In genomic region chr5:68845121-68845520, GRCh38 we compare ENCODE assay signal across 15 cellular contexts.
"Had no signal": no experiment of that assay in that cellular context is flagged by ENCODE, and none has a peak within 500 bp of the region (broad histone marks: within the 10 kb centered on the region; RNA-seq: fewer than 3 reads in every experiment).

No MANE protein-coding gene starts in this region.

- H3K36me3 ChIP-seq: colonic mucosa, neutrophil, spleen, tibial nerve had no signal

- H3K27me3 ChIP-seq: colonic mucosa, neutrophil, spleen, tibial nerve had no signal

- H3K4me1 ChIP-seq: colonic mucosa, foreskin keratinocyte, spleen, tibial nerve had no signal

- ATAC-seq: foreskin keratinocyte; left colon; naive thymus-derived CD4-positive, alpha-beta T cell; right cardiac atrium; stimulated activated naive B cell treated with anti-CD40 and anti-IgM and Interleukin-4, amounts not matched to agents 10 μg/mL and 1 μg/mL and 100 μg/mL, for 72 hours had no signal

- H3K9me3 ChIP-seq: colonic mucosa, spleen, tibial nerve had no signal

- H3K4me3 ChIP-seq: colonic mucosa, spleen, tibial nerve had no signal

- DNase-seq: activated B cell treated with CpG ODN at 0.5 μM for 24 hours; activated CD4-positive, alpha-beta T cell treated with anti-CD3 and anti-CD28 coated beads, Interleukin-2, amount 10 ng/mL, durations not matched to agents 7 days and 5 days; activated naive CD4-positive, alpha-beta T cell treated with anti-CD3 and anti-CD28 coated beads, Interleukin-2, amount 50 U/mL, for 16 hours; colonic mucosa; effector CD4-positive, alpha-beta T cell; foreskin keratinocyte; left colon; naive thymus-derived CD4-positive, alpha-beta T cell; posterior cingulate gyrus; right cardiac atrium; spleen; stimulated activated CD4-positive, alpha-beta T cell treated with anti-CD3 and anti-CD28 coated beads, Interleukin-2, amount 100 ng/mL, for 24 hours; stimulated activated naive B cell treated with anti-CD40 and anti-IgM and Interleukin-4, amounts not matched to agents 10 μg/mL and 1 μg/mL and 100 μg/mL, for 72 hours had no signal

- H3K27ac ChIP-seq: colonic mucosa, foreskin keratinocyte, neutrophil, spleen, tibial nerve had no signal
